18 cellular contexts compared by ENCODE assay signal in genomic region chr1:84259376-84259775, GRCh38.
"Had no signal": no experiment of that assay in that cellular context is flagged by ENCODE, and none has a peak within 500 bp of the region (broad histone marks: within the 10 kb centered on the region; RNA-seq: fewer than 3 reads in every experiment).

No MANE protein-coding gene starts in this region.

- H3K27ac Mint-ChIP-seq: activated CD4-positive, alpha-beta memory T cell treated with anti-CD3 and anti-CD28 coated beads for 36 hours; activated CD8-positive, alpha-beta memory T cell treated with anti-CD3 and anti-CD28 coated beads, Interleukin-2, amount 10 ng/mL, durations not matched to agents 7 days and 5 days; activated naive CD4-positive, alpha-beta T cell treated with anti-CD3 and anti-CD28 coated beads, Interleukin-2, amount 50 U/mL, for 24 hours; immature natural killer cell; stimulated activated naive B cell treated with anti-CD40 and anti-IgM and Interleukin-4, amounts not matched to agents 10 μg/mL and 1 μg/mL and 100 μg/mL, for 72 hours had no signal

- H3K27ac ChIP-seq: adrenal gland, cardiac muscle cell, epithelial cell of prostate, tibial nerve, uterus had no signal

- H3K36me3 Mint-ChIP-seq: activated CD4-positive, alpha-beta memory T cell treated with anti-CD3 and anti-CD28 coated beads for 36 hours; activated CD8-positive, alpha-beta memory T cell treated with anti-CD3 and anti-CD28 coated beads, Interleukin-2, amount 10 ng/mL, durations not matched to agents 7 days and 5 days; activated naive CD4-positive, alpha-beta T cell treated with anti-CD3 and anti-CD28 coated beads, Interleukin-2, amount 50 U/mL, for 24 hours; natural killer cell treated with Interleukin-12 subunit alpha and Interleukin-12 subunit beta and Interleukin-15 and Interleukin-18, amount 100 ng/mL, for 72 hours; stimulated activated naive B cell treated with anti-CD40 and anti-IgM and Interleukin-4, amounts not matched to agents 10 μg/mL and 1 μg/mL and 100 μg/mL, for 72 hours had no signal

- DNase-seq: activated CD4-positive, alpha-beta memory T cell treated with anti-CD3 and anti-CD28 coated beads for 36 hours; activated CD4-positive, alpha-beta T cell treated with anti-CD3 and anti-CD28 coated beads for 1 hour; activated CD8-positive, alpha-beta memory T cell treated with anti-CD3 and anti-CD28 coated beads, Interleukin-2, amount 10 ng/mL, durations not matched to agents 7 days and 5 days; activated effector memory CD4-positive, alpha-beta T cell treated with Interleukin-2 at 50 U/mL for 16 hours; activated T-cell treated with anti-CD3 and anti-CD28 coated beads, Interleukin-2, amount 50 U/mL, for 1 hour; adrenal gland; head of caudate nucleus; immature natural killer cell; nucleus accumbens; posterior cingulate gyrus; stimulated activated CD4-positive, alpha-beta T cell treated with anti-CD3 and anti-CD28 coated beads, Interleukin-4, amount 100 ng/mL, for 1 hour; stimulated activated naive B cell treated with anti-CD40 and anti-IgM and Interleukin-4, amounts not matched to agents 10 μg/mL and 1 μg/mL and 100 μg/mL, for 72 hours; uterus had no signal

- H3K9me3 Mint-ChIP-seq: activated CD4-positive, alpha-beta memory T cell treated with anti-CD3 and anti-CD28 coated beads for 36 hours; activated naive CD4-positive, alpha-beta T cell treated with anti-CD3 and anti-CD28 coated beads, Interleukin-2, amount 50 U/mL, for 24 hours; immature natural killer cell; stimulated activated naive B cell treated with anti-CD40 and anti-IgM and Interleukin-4, amounts not matched to agents 10 μg/mL and 1 μg/mL and 100 μg/mL, for 72 hours had no signal

- H3K4me1 Mint-ChIP-seq: activated CD8-positive, alpha-beta memory T cell treated with anti-CD3 and anti-CD28 coated beads, Interleukin-2, amount 10 ng/mL, durations not matched to agents 7 days and 5 days; activated naive CD4-positive, alpha-beta T cell treated with anti-CD3 and anti-CD28 coated beads, Interleukin-2, amount 50 U/mL, for 24 hours; immature natural killer cell; stimulated activated naive B cell treated with anti-CD40 and anti-IgM and Interleukin-4, amounts not matched to agents 10 μg/mL and 1 μg/mL and 100 μg/mL, for 72 hours had no signal

- H3K27me3 ChIP-seq: adrenal gland, cardiac muscle cell, tibial nerve, uterus had no signal

- H3K4me1 ChIP-seq: adrenal gland, tibial nerve, uterus had no signal

- H3K4me3 ChIP-seq: adrenal gland, cardiac muscle cell, tibial nerve, uterus had no signal

- H3K9me3 ChIP-seq: adrenal gland, tibial nerve, uterus had no signal

- H3K36me3 ChIP-seq: adrenal gland, cardiac muscle cell, tibial nerve, uterus had no signal

- H3K27me3 Mint-ChIP-seq: activated CD4-positive, alpha-beta memory T cell treated with anti-CD3 and anti-CD28 coated beads for 36 hours; activated CD8-positive, alpha-beta memory T cell treated with anti-CD3 and anti-CD28 coated beads, Interleukin-2, amount 10 ng/mL, durations not matched to agents 7 days and 5 days; activated naive CD4-positive, alpha-beta T cell treated with anti-CD3 and anti-CD28 coated beads, Interleukin-2, amount 50 U/mL, for 24 hours; stimulated activated naive B cell treated with anti-CD40 and anti-IgM and Interleukin-4, amounts not matched to agents 10 μg/mL and 1 μg/mL and 100 μg/mL, for 72 hours had no signal

- H3K4me3 Mint-ChIP-seq: activated CD4-positive, alpha-beta memory T cell treated with anti-CD3 and anti-CD28 coated beads for 36 hours; activated CD8-positive, alpha-beta memory T cell treated with anti-CD3 and anti-CD28 coated beads, Interleukin-2, amount 10 ng/mL, durations not matched to agents 7 days and 5 days; activated naive CD4-positive, alpha-beta T cell treated with anti-CD3 and anti-CD28 coated beads, Interleukin-2, amount 50 U/mL, for 24 hours; immature natural killer cell; natural killer cell treated with Interleukin-12 subunit alpha and Interleukin-12 subunit beta and Interleukin-15 and Interleukin-18, amount 100 ng/mL, for 72 hours; stimulated activated naive B cell treated with anti-CD40 and anti-IgM and Interleukin-4, amounts not matched to agents 10 μg/mL and 1 μg/mL and 100 μg/mL, for 72 hours had no signal
